ENCODE assay signal across 17 cellular contexts in the genomic region with DNA sequence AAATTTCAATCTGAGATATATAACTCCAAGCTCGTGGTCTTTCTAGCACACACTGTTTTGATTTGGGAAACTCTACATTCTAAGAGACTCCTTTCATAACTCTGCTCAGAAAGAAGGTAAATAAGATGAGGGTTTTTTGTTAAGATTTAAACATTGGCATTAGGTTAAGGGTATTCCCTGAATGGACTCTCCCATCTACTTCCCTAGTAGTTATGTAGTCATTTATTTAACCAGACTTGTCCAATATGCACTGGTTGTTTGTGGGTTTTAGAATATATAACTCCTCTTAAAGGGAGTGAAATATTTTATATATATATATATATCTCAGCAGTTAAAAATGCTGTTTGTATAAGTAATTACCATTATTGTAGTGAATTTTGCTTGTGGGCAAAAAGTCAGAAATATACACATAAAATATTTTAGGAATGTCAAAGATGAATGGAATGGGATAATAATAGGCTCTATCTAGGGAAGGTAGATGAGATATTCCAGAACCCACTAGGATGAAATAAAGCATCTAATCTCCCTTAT.
DNase-seq lines count a peak whose midpoint lies in the region; ATAC-seq and TF ChIP-seq lines count a peak whose summit lies in the region.
"Had no signal": no experiment of that assay in that cellular context is flagged by ENCODE, and none has a peak within 500 bp of the region (broad histone marks: within the 10 kb centered on the region; RNA-seq: fewer than 3 reads in every experiment).

No MANE protein-coding gene starts in this region.

- no peaks in the 10 kb centered on the region for H3K4me1 Mint-ChIP-seq in stimulated activated naive B cell treated with anti-CD40 and anti-IgM and Interleukin-4, amounts not matched to agents 10 μg/mL and 1 μg/mL and 100 μg/mL, for 72 hours
- H3K4me1 Mint-ChIP-seq: memory B cell had no signal

- BruUV-seq in PC-9 (replicated peaks; lab: Mats Ljungman, UMichigan) = no TSS peak

- H3K27me3 ChIP-seq in PC-9 (ENCODE audit: insufficient read depth, low read depth) (no peaks in the 10 kb centered on the region), ectodermal cell (ENCODE audit: control insufficient read depth, insufficient read depth, low read length, poor library complexity, severe bottlenecking) (no peaks in the 10 kb centered on the region)
- H3K27me3 ChIP-seq: BLaER1 treated with 17β-estradiol and CSF1 and Interleukin-3, amounts not matched to agents 10 nM and 100 nM; ovary had no signal

- no peaks in the 10 kb centered on the region for H3K9me3 Mint-ChIP-seq in stimulated activated naive B cell treated with anti-CD40 and anti-IgM and Interleukin-4, amounts not matched to agents 10 μg/mL and 1 μg/mL and 100 μg/mL, for 72 hours
- H3K9me3 Mint-ChIP-seq: activated T-helper 2 cell treated with anti-CD3 and anti-CD28 coated beads, Interferon-gamma antibody, Interleukin-2, Interleukin-4, amounts not matched to agents 10 μg/mL and 5 μg/mL and 100 μg/mL, durations not matched to agents 14 hours and 24 hours and 36 hours; memory B cell had no signal

- CTCF ChIA-PET in PC-9 (lab: Charles Lee) = no interaction called here

- intact Hi-C loops in PC-9 (cut with micrococcal nuclease; ENCODE audit: unreplicated experiment) = no loop called here

- no peak overlapping the region; the same call in 1 of the 2 replicates for H2AFZ ChIP-seq in PC-9

- H3K9me3 ChIP-seq in PC-9 (ENCODE audit: insufficient read depth, low read depth) (no peaks in the 10 kb centered on the region), ectodermal cell (ENCODE audit: control insufficient read depth, low read length) (no peaks in the 10 kb centered on the region)
- H3K9me3 ChIP-seq: BLaER1 treated with 17β-estradiol and CSF1 and Interleukin-3, amounts not matched to agents 10 nM and 100 nM; ovary had no signal

- H3K79me2 ChIP-seq in PC-9 (ENCODE audit: low read depth) = no peaks in the 10 kb centered on the region

- POLR2A ChIA-PET in PC-9 (lab: Charles Lee; ENCODE audit: unreplicated experiment) = no interaction called here

- H3K36me3 ChIP-seq in PC-9 (ENCODE audit: low read depth) (no peaks in the 10 kb centered on the region), ectodermal cell (ENCODE audit: control insufficient read depth, insufficient read depth, low read length) (no peaks in the 10 kb centered on the region)
- H3K36me3 ChIP-seq: BLaER1 treated with 17β-estradiol and CSF1 and Interleukin-3, amounts not matched to agents 10 nM and 100 nM; ovary had no signal

- no peaks in the 10 kb centered on the region for H3K36me3 Mint-ChIP-seq in stimulated activated naive B cell treated with anti-CD40 and anti-IgM and Interleukin-4, amounts not matched to agents 10 μg/mL and 1 μg/mL and 100 μg/mL, for 72 hours
- H3K36me3 Mint-ChIP-seq: memory B cell had no signal

- H3F3A ChIP-seq in PC-9 (ENCODE audit: insufficient read depth, low read depth) = no peaks in the 10 kb centered on the region

- 81% methylated on average over 1 of the region's 1 CpG; no CpG with 5 or more reads in 1 of the 2 experiments for WGBS in ectodermal cell, 2 experiments

- H3K27ac ChIP-seq in PC-9 (peak overlapping the region; percentile 64), ectodermal cell (ENCODE audit: insufficient read depth, low read depth, low read length, poor library complexity, severe bottlenecking) (peak overlapping the region; percentile 44)
- H3K27ac ChIP-seq: BLaER1 treated with 17β-estradiol and CSF1 and Interleukin-3, amounts not matched to agents 10 nM and 100 nM; KMS-11; ovary had no signal

- H3K4me2 ChIP-seq in PC-9 = peak overlapping the region; percentile 53
- H3K4me2 ChIP-seq: BLaER1 treated with 17β-estradiol and CSF1 and Interleukin-3, amounts not matched to agents 10 nM and 100 nM; KMS-11 had no signal

- no peak for TF ChIP-seq CTCF in PC-9 (conservative IDR thresholded peaks at IDR 0.05)
- no peak for TF ChIP-seq CTCF in omental fat pad (IDR thresholded peaks at IDR 0.05)

- no peaks in the 10 kb centered on the region for H4K20me1 ChIP-seq in PC-9 (ENCODE audit: insufficient read depth)
- H4K20me1 ChIP-seq: BLaER1 treated with 17β-estradiol and CSF1 and Interleukin-3, amounts not matched to agents 10 nM and 100 nM had no signal

- H3K4me1 ChIP-seq in PC-9 (replicated peaks; ENCODE audit: insufficient read depth) (peaks cover 19% of the 10 kb centered on the region; the same call in 1 of the 2 replicates), ectodermal cell (ENCODE audit: control insufficient read depth, insufficient read depth, low read length) (no peaks in the 10 kb centered on the region)
- H3K4me1 ChIP-seq: BLaER1 treated with 17β-estradiol and CSF1 and Interleukin-3, amounts not matched to agents 10 nM and 100 nM had no signal

- DNase-seq in ELR (ENCODE audit: low read depth) (peak; percentile 65), PC-9 (no peak), omental fat pad (ENCODE audit: low spot score) (no peak), NCI-H510A (lab: John Stamatoyannopoulos, UW) (no peak)
- no peak for DNase-seq in stimulated activated naive B cell treated with anti-CD40 and anti-IgM and Interleukin-4, amounts not matched to agents 10 μg/mL and 1 μg/mL and 100 μg/mL, for 72 hours
- DNase-seq: activated CD8-positive, alpha-beta memory T cell treated with anti-CD3 and anti-CD28 coated beads for 24 hours; NCI-H1436 treated with DMSO at 0.1 percent for 48 hours; NCI-H446; ovary; stimulated activated naive CD4-positive, alpha-beta T cell had no signal

- H3K4me3 ChIP-seq in PC-9 (no peak overlapping the region), ectodermal cell (ENCODE audit: insufficient read depth, low read depth, low read length) (no peak overlapping the region)
- H3K4me3 ChIP-seq: BLaER1 treated with 17β-estradiol and CSF1 and Interleukin-3, amounts not matched to agents 10 nM and 100 nM; ovary had no signal

- no peaks in the 10 kb centered on the region for H3K9me2 ChIP-seq in PC-9 (ENCODE audit: insufficient read depth)

- ATAC-seq in omental fat pad (ENCODE audit: low FRiP score) (peak; percentile 10), HG02938 (IDR thresholded peaks at IDR 0.05; ENCODE audit: unreplicated experiment) (no peak), GM21515 (IDR thresholded peaks at IDR 0.05; ENCODE audit: unreplicated experiment) (no peak)
- ATAC-seq in stimulated activated naive B cell treated with anti-CD40 and anti-IgM and Interleukin-4, amounts not matched to agents 10 μg/mL and 1 μg/mL and 100 μg/mL, for 72 hours (replicated peaks) = no peak

- H3K4me3 Mint-ChIP-seq in stimulated activated naive B cell treated with anti-CD40 and anti-IgM and Interleukin-4, amounts not matched to agents 10 μg/mL and 1 μg/mL and 100 μg/mL, for 72 hours = no peak overlapping the region
- H3K4me3 Mint-ChIP-seq: memory B cell had no signal

- no peak overlapping the region for H3K27ac Mint-ChIP-seq in stimulated activated naive B cell treated with anti-CD40 and anti-IgM and Interleukin-4, amounts not matched to agents 10 μg/mL and 1 μg/mL and 100 μg/mL, for 72 hours
- H3K27ac Mint-ChIP-seq: activated T-helper 2 cell treated with anti-CD3 and anti-CD28 coated beads, Interferon-gamma antibody, Interleukin-2, Interleukin-4, amounts not matched to agents 10 μg/mL and 5 μg/mL and 100 μg/mL, durations not matched to agents 14 hours and 24 hours and 36 hours; memory B cell had no signal

- peaks cover 5 to 8% of the 10 kb centered on the region in 2 donors for H3K27me3 Mint-ChIP-seq in stimulated activated naive B cell treated with anti-CD40 and anti-IgM and Interleukin-4, amounts not matched to agents 10 μg/mL and 1 μg/mL and 100 μg/mL, for 72 hours
- H3K27me3 Mint-ChIP-seq: memory B cell had no signal
